Comparison of ENCODE assay signal across 1 cellular context in genomic region chr1:47751188-47751587, GRCh38.
TF ChIP-seq lines count a peak whose summit lies in the region.

No MANE protein-coding gene starts in this region.

TF ChIP-seq in GM12878, 131 proteins besides CTCF, POLR2A, EP300 and RAD21 (continued from another document):
- TF ChIP-seq NFYA (IDR thresholded peaks at IDR 0.05; ENCODE audit: borderline replicate concordance, low read depth, low read length) (no peak), NR2C1 (IDR thresholded peaks at IDR 0.05) (no peak), SREBF2 (IDR thresholded peaks at IDR 0.05; ENCODE audit: low read length) (no peak), CBX3 (IDR thresholded peaks at IDR 0.05; ENCODE audit: borderline replicate concordance, low read depth) (no peak), GABPA (IDR thresholded peaks at IDR 0.05; ENCODE audit: low read depth) (peak; percentile 80), RAD51 (IDR thresholded peaks at IDR 0.05) (no peak)
- TF ChIP-seq, protein P1, sequence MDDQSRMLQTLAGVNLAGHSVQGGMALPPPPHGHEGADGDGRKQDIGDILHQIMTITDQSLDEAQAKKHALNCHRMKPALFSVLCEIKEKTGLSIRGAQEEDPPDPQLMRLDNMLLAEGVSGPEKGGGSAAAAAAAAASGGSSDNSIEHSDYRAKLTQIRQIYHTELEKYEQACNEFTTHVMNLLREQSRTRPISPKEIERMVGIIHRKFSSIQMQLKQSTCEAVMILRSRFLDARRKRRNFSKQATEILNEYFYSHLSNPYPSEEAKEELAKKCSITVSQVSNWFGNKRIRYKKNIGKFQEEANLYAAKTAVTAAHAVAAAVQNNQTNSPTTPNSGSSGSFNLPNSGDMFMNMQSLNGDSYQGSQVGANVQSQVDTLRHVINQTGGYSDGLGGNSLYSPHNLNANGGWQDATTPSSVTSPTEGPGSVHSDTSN (IDR thresholded peaks at IDR 0.05; ENCODE audit: insufficient replicate concordance, low read depth, low read length), result no peak
